In the genomic region with DNA sequence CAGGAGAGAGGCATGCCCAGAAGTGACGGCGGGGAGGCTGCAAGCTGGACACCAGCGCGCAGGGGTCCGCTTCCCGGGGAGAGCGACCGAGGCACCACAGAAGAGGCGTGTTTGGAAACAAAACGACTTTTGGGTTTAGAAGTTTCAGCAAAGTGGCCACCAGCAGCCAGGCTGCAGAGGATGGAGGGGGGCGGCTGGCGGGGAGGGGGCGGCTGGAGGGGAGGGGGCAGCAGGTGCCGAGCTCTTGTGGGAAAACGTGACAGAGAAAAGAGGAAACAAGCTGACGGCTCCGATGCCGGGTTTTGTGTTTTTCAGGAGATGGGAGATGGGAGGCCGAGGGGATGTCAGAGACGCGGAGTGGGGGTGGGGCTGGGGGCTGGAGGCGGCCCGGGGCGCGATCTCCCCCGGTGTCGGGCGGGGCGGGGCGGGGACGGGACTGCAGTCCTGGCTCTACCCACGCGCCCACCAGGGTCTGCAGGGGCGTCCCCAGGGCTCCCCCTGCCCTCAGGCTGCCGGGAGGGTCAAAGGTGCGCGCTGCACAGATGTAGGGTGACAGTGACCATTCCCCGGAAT, we compare ENCODE assay signal across 9 cellular contexts. TPM values are rescaled to one million over a fixed set of nuclear protein-coding genes. Genes with fewer than 3 reads are reported as not detected.
DNase-seq lines count a peak whose midpoint lies in the region; ATAC-seq and TF ChIP-seq lines count a peak whose summit lies in the region.
"Had no signal": no experiment of that assay in that cellular context is flagged by ENCODE, and none has a peak within 500 bp of the region (broad histone marks: within the 10 kb centered on the region; RNA-seq: fewer than 3 reads in every experiment).

No MANE protein-coding gene starts in this region.

- ATAC-seq in CD8-positive, alpha-beta T cell: no peak
- ATAC-seq in GM19463 (IDR thresholded peaks at IDR 0.05; ENCODE audit: unreplicated experiment) (no peak), GM19467 (IDR thresholded peaks at IDR 0.05; ENCODE audit: unreplicated experiment) (no peak), GM21447 (IDR thresholded peaks at IDR 0.05; ENCODE audit: unreplicated experiment) (no peak)

- POLR2A ChIA-PET in CD8-positive, alpha-beta T cell (lab: Charles Lee): no interaction called here

- H3K4me1 Mint-ChIP-seq in CD8-positive, alpha-beta T cell (ENCODE audit: low read depth): peaks cover 18% of the 10 kb centered on the region

- H3K4me1 ChIP-seq in CD8-positive, alpha-beta T cell (ENCODE audit: insufficient read depth, low read length): peaks cover 5% of the 10 kb centered on the region
- H3K4me1 ChIP-seq in right atrium auricular region (peaks cover 0 to 17% of the 10 kb centered on the region in 2 donors), prostate gland (replicated peaks) (no peaks in the 10 kb centered on the region)

- H3K27ac Mint-ChIP-seq in CD8-positive, alpha-beta T cell: no peak overlapping the region

- H3K4me3 ChIP-seq in CD8-positive, alpha-beta T cell (ENCODE audit: low read depth, low read length): peak overlapping the region; percentile 48
- peak overlapping the region; percentile 61 for H3K4me3 ChIP-seq in WERI-Rb-1 (ENCODE audit: low read depth, low read length)
- H3K4me3 ChIP-seq in right atrium auricular region: peak overlapping the region; percentile 45 to 61
- peak overlapping the region; percentile 49 to 68 for H3K4me3 ChIP-seq in prostate gland

- no peak for TF ChIP-seq CTCF in CD8-positive, alpha-beta T cell (IDR thresholded peaks at IDR 0.05)
- TF ChIP-seq CTCF in WERI-Rb-1 (IDR thresholded peaks at IDR 0.05; ENCODE audit: low read depth, low read length): no peak
- no peak for TF ChIP-seq CTCF in right atrium auricular region (IDR thresholded peaks at IDR 0.05)
- TF ChIP-seq CTCF in prostate gland (IDR thresholded peaks at IDR 0.05): no peak

- peak overlapping the region; percentile 75 for H3K4me3 Mint-ChIP-seq in CD8-positive, alpha-beta T cell

- 49% methylated on average over 36 of the region's 38 CpGs for WGBS in prostate gland

- no peak for TF ChIP-seq POLR2A in prostate gland (IDR thresholded peaks at IDR 0.05)

- no peaks in the 10 kb centered on the region for H3K9me3 ChIP-seq in CD8-positive, alpha-beta T cell (ENCODE audit: low read length)
- H3K9me3 ChIP-seq in WERI-Rb-1 (ENCODE audit: severe bottlenecking) (no peaks in the 10 kb centered on the region), right atrium auricular region (no peaks in the 10 kb centered on the region), prostate gland (no peaks in the 10 kb centered on the region)

- peaks cover 16% of the 10 kb centered on the region for H3K27me3 Mint-ChIP-seq in CD8-positive, alpha-beta T cell (ENCODE audit: low read depth)

- H3K27me3 ChIP-seq in CD8-positive, alpha-beta T cell (ENCODE audit: insufficient read depth, low read length): no peaks in the 10 kb centered on the region
- H3K27me3 ChIP-seq in WERI-Rb-1 (ENCODE audit: insufficient read depth, low read depth, severe bottlenecking) (no peaks in the 10 kb centered on the region), right atrium auricular region (no peaks in the 10 kb centered on the region), prostate gland (replicated peaks; ENCODE audit: insufficient read depth) (no peaks in the 10 kb centered on the region)

- no peaks in the 10 kb centered on the region for H3K9me3 Mint-ChIP-seq in CD8-positive, alpha-beta T cell

- no peak overlapping the region for H3K27ac ChIP-seq in CD8-positive, alpha-beta T cell (ENCODE audit: low read depth, low read length)
- H3K27ac ChIP-seq in WERI-Rb-1: peak overlapping the region; percentile 79
- peak overlapping the region; percentile 77 to 82 for H3K27ac ChIP-seq in right atrium auricular region
- peak overlapping the region in 1 of 2 donors; percentile 74 for H3K27ac ChIP-seq in prostate gland

- CTCF ChIA-PET in CD8-positive, alpha-beta T cell (lab: Charles Lee): interaction anchor here (1.1 kb wide), 1 partner anchor 316 kb away, joined by 3 read pairs; no protein-coding TSS in a partner anchor

- DNase-seq in CD8-positive, alpha-beta T cell: no peak
- no peak for DNase-seq in WERI-Rb-1
- no peak for DNase-seq in right atrium auricular region (ENCODE audit: low spot score)
- DNase-seq in prostate gland (ENCODE audit: low spot score): no peak
- DNase-seq in LoVo (ENCODE audit: low spot score): no peak
- DNase-seq: NCI-H1092 treated with DMSO at 0.1 percent for 48 hours had no signal

- no peaks in the 10 kb centered on the region for H3K36me3 Mint-ChIP-seq in CD8-positive, alpha-beta T cell

- H3K36me3 ChIP-seq in CD8-positive, alpha-beta T cell (ENCODE audit: insufficient read depth, low read length): no peaks in the 10 kb centered on the region
- H3K36me3 ChIP-seq in WERI-Rb-1 (no peaks in the 10 kb centered on the region), right atrium auricular region (no peaks in the 10 kb centered on the region), prostate gland (no peaks in the 10 kb centered on the region)

- intact Hi-C loops in CD8-positive, alpha-beta T cell (cut with DNase I, micrococcal nuclease): no loop called here
- intact Hi-C loops in prostate gland (cut with DNase I): loop anchor here (5.0 kb wide), 1 partner anchor 242 kb away; a partner anchor contains a TSS

RNA-seq across cellular contexts. Expression of a gene that starts 32.1 kb away (rescaled TPM):
- total RNA-seq in CD8-positive, alpha-beta T cell: 1 to 10 TPM in 1 of 2 experiments, under 1 TPM in 1; 0.78 to 1.2 TPM
- total RNA-seq in right atrium auricular region: 10 to 100 TPM in 1 of 2 donors, 1 to 10 TPM in 1; 7.2 to 13.1 TPM
- total RNA-seq in prostate gland: 10 to 100 TPM; 11.7 to 17.8 TPM
